16 cellular contexts compared by ENCODE assay signal in genomic region chr14:51180577-51180976, GRCh38. TPM values are rescaled to one million over a fixed set of nuclear protein-coding genes. Genes with fewer than 3 reads are reported as not detected.
A peak's percentile ranks its signal among the peaks of the same experiment; 100 is the strongest.
DNase-seq lines count a peak whose midpoint lies in the region; ATAC-seq and TF ChIP-seq lines count a peak whose summit lies in the region.
"Had no signal": no experiment of that assay in that cellular context is flagged by ENCODE, and none has a peak within 500 bp of the region (broad histone marks: within the 10 kb centered on the region; RNA-seq: fewer than 3 reads in every experiment).

No MANE protein-coding gene starts in this region.

- in situ Hi-C loops in GM13977 (cut with MboI; ENCODE audit: low pct_unique_long_range_greater_than_20kb, low sequenced_read_pairs, unreplicated experiment), result no loop called here

- peak; percentile 85 for ATAC-seq in HG02588 (IDR thresholded peaks at IDR 0.05; ENCODE audit: unreplicated experiment)
- peak; percentile 90 for ATAC-seq in HG03378 (IDR thresholded peaks at IDR 0.05; ENCODE audit: unreplicated experiment)
- ATAC-seq: K562 had no signal

- no peaks in the 10 kb centered on the region for H3K27me3 ChIP-seq in adrenal gland
- H3K27me3 ChIP-seq: ascending aorta, tibial artery had no signal

- H3K27ac ChIP-seq in adrenal gland, result no peak overlapping the region
- H3K27ac ChIP-seq: ascending aorta, hepatocyte, tibial artery had no signal

- no peaks in the 10 kb centered on the region for H3K36me3 ChIP-seq in adrenal gland (replicated peaks in 1 of 2)
- H3K36me3 ChIP-seq: ascending aorta, tibial artery had no signal

- H3K4me3 ChIP-seq in adrenal gland, result no peak overlapping the region
- H3K4me3 ChIP-seq: ascending aorta, hepatocyte, K562, tibial artery had no signal

- intact Hi-C loops in adrenal gland (cut with DNase I), result no loop called here

- peak; percentile 30 for DNase-seq in NOMO-1 treated with DMSO at 0.1 percent for 48 hours (lab: John Stamatoyannopoulos, UW; ENCODE audit: unreplicated experiment)
- DNase-seq in NOMO-1 treated with dmso at 0.1 percent for 144 hours (lab: John Stamatoyannopoulos, UW; ENCODE audit: unreplicated experiment), result no peak
- DNase-seq in HUDEP-2 (lab: John Stamatoyannopoulos, UW; ENCODE audit: unreplicated experiment in 76 of 76), result no peak
- no peak for DNase-seq in adrenal gland
- DNase-seq in NCI-H345 (lab: John Stamatoyannopoulos, UW), result no peak
- DNase-seq in GM13977 (ENCODE audit: low spot score), result no peak
- DNase-seq: DND-41, mesenchymal stem cell, NCI-H2171 treated with DMSO at 0.1 percent for 48 hours, T1000, tibial artery had no signal

- TF ChIP-seq POLR2A in adrenal gland (IDR thresholded peaks at IDR 0.05), result no peak

- 67 to 77% (median 71%) methylated on average over 9 of the region's 9 CpGs for WGBS in adrenal gland, 4 donors

- TF ChIP-seq CTCF in adrenal gland (IDR thresholded peaks at IDR 0.05) (no peak), GM13977 (IDR thresholded peaks at IDR 0.05; ENCODE audit: extremely low read depth, insufficient read depth, missing control alignments) (no peak)

- H3K4me1 ChIP-seq in adrenal gland (replicated peaks in 1 of 2), result no peaks in the 10 kb centered on the region
- H3K4me1 ChIP-seq: ascending aorta, tibial artery had no signal

- H3K9me3 ChIP-seq in adrenal gland (replicated peaks in 1 of 3), result no peaks in the 10 kb centered on the region
- H3K9me3 ChIP-seq: ascending aorta, tibial artery had no signal

RNA-seq across cellular contexts. Expression of gene TMX1, which starts 59.5 kb away (rescaled TPM):
- 10 to 100 TPM; 17.0 to 43.1 (median 32.8) TPM for total RNA-seq in adrenal gland
- 10 to 100 TPM in 1 of 3 donors, 1 to 10 TPM in 2; 4.2 to 30.2 (median 5.5) TPM for polyA plus RNA-seq in adrenal gland
